9 cellular contexts compared by ENCODE assay signal in genomic region chr19:18596752-18597157, GRCh38. TPM values are rescaled to one million over a fixed set of nuclear protein-coding genes. Genes with fewer than 3 reads are reported as not detected.
DNase-seq lines count a peak whose midpoint lies in the region; ATAC-seq lines count a peak whose summit lies in the region.
"Had no signal": no experiment of that assay in that cellular context is flagged by ENCODE, and none has a peak within 500 bp of the region (broad histone marks: within the 10 kb centered on the region; RNA-seq: fewer than 3 reads in every experiment).

No MANE protein-coding gene starts in this region.

- peaks cover 29% of the 10 kb centered on the region for H3K4me1 ChIP-seq in adipocyte (ENCODE audit: control insufficient read depth, insufficient read depth, low read length)

- H3K27me3 ChIP-seq in adipocyte (replicated peaks; ENCODE audit: control insufficient read depth, insufficient read depth, low read length) = no peaks in the 10 kb centered on the region

- peak overlapping the region; percentile 34 for H3K9ac ChIP-seq in adipocyte (ENCODE audit: low read length)

- H3K36me3 ChIP-seq in adipocyte (ENCODE audit: control insufficient read depth, insufficient read depth, low read length, severe bottlenecking) = peaks cover 58% of the 10 kb centered on the region

- no peak overlapping the region for H3K4me3 ChIP-seq in adipocyte (ENCODE audit: low read length)

- no peaks in the 10 kb centered on the region for H3K9me3 ChIP-seq in adipocyte (ENCODE audit: control insufficient read depth, low read length)

- no peak for ATAC-seq in GM18511 (IDR thresholded peaks at IDR 0.05; ENCODE audit: unreplicated experiment)

- DNase-seq in DMS53 (lab: John Stamatoyannopoulos, UW) = peak; percentile 85
- DNase-seq in MV-4-11 (lab: John Stamatoyannopoulos, UW) = peak; percentile 82
- no peak for DNase-seq in adipocyte (ENCODE audit: low read depth)
- DNase-seq in mucosa of gallbladder (ENCODE audit: low spot score) = peak; percentile 34
- no peak for DNase-seq in HPDE6-E6E7 (ENCODE audit: extremely low spot score)
- DNase-seq in stimulated activated CD4-positive, alpha-beta T cell treated with anti-CD3 and anti-CD28 coated beads, Interleukin-2, amount 100 ng/mL, for 48 hours = no peak
- DNase-seq in NCI-H526 treated with DMSO at 0.1 percent for 48 hours (lab: John Stamatoyannopoulos, UW) = no peak

RNA-seq across cellular contexts. Expression of gene REX1BD, which starts 8.2 kb away (rescaled TPM):
- total RNA-seq in mucosa of gallbladder = 93.0 TPM

RNA-seq across cellular contexts. Expression of gene CRLF1, which starts 9.8 kb away (rescaled TPM):
- 5.8 TPM for total RNA-seq in mucosa of gallbladder
- total RNA-seq: glomerular endothelial cell had no signal

RNA-seq across cellular contexts. Expression of gene TMEM59L, which starts 15.9 kb away (rescaled TPM):
- 10.9 TPM for total RNA-seq in mucosa of gallbladder

RNA-seq across cellular contexts. Expression of gene UBA52, which starts 25.1 kb away (rescaled TPM):
- total RNA-seq in mucosa of gallbladder = 878 TPM

RNA-seq across cellular contexts. Expression of gene KXD1, which starts 39.1 kb away (rescaled TPM):
- total RNA-seq in mucosa of gallbladder = 70.5 TPM

Comparison
In these comparisons a context has a peak if more than half of its experiments do, and no peak if none do; other contexts are left out.
1. DNase-seq: peak in DMS53 (single experiment), MV-4-11 (single experiment) and mucosa of gallbladder (single experiment); none in adipocyte (single experiment), HPDE6-E6E7 (single experiment), stimulated activated CD4-positive, alpha-beta T cell treated with anti-CD3 and anti-CD28 coated beads, Interleukin-2, amount 100 ng/mL, for 48 hours (0 of 2) and NCI-H526 treated with DMSO at 0.1 percent for 48 hours (single experiment).